ENCODE assay signal across 21 cellular contexts in genomic region chr1:202711949-202712635, GRCh38. TPM values are rescaled to one million over a fixed set of nuclear protein-coding genes. Genes with fewer than 3 reads are reported as not detected.
DNase-seq lines count a peak whose midpoint lies in the region; ATAC-seq and TF ChIP-seq lines count a peak whose summit lies in the region.
"Had no signal": no experiment of that assay in that cellular context is flagged by ENCODE, and none has a peak within 500 bp of the region (broad histone marks: within the 10 kb centered on the region; RNA-seq: fewer than 3 reads in every experiment).

No MANE protein-coding gene starts in this region.

- no peak for TF ChIP-seq CTCF in sigmoid colon (IDR thresholded peaks at IDR 0.05)

- H3K27ac ChIP-seq in sigmoid colon = no peak overlapping the region
- H3K27ac ChIP-seq: BLaER1 treated with 17β-estradiol and CSF1 and Interleukin-3, amounts not matched to agents 10 nM and 100 nM; Peyer's patch; SK-N-MC had no signal

- no peaks in the 10 kb centered on the region for H3K36me3 Mint-ChIP-seq in activated naive CD8-positive, alpha-beta T cell treated with anti-CD3 and anti-CD28 coated beads, Interleukin-2, amount 50 U/mL, for 24 hours (ENCODE audit: low read depth)

- no peak overlapping the region for H3K27ac Mint-ChIP-seq in activated naive CD8-positive, alpha-beta T cell treated with anti-CD3 and anti-CD28 coated beads, Interleukin-2, amount 50 U/mL, for 24 hours

- H3K4me3 Mint-ChIP-seq in activated naive CD8-positive, alpha-beta T cell treated with anti-CD3 and anti-CD28 coated beads, Interleukin-2, amount 50 U/mL, for 24 hours = no peak overlapping the region

- intact Hi-C loops in sigmoid colon (cut with DNase I) = loop anchor here (10.0 kb wide), 1 partner anchor 217 kb away; no protein-coding TSS in a partner anchor

- H3K27me3 ChIP-seq in sigmoid colon = peaks cover 26 to 57% (median 35%) of the 10 kb centered on the region in 3 donors

- peaks cover 51% of the 10 kb centered on the region for H3K27me3 Mint-ChIP-seq in activated naive CD8-positive, alpha-beta T cell treated with anti-CD3 and anti-CD28 coated beads, Interleukin-2, amount 50 U/mL, for 24 hours

- H3K9me3 Mint-ChIP-seq in activated naive CD8-positive, alpha-beta T cell treated with anti-CD3 and anti-CD28 coated beads, Interleukin-2, amount 50 U/mL, for 24 hours = no peaks in the 10 kb centered on the region

- DNase-seq in NCI-H82 (lab: John Stamatoyannopoulos, UW) (peak; percentile 26), NCI-H82 treated with DMSO at 0.1 percent for 48 hours (lab: John Stamatoyannopoulos, UW; ENCODE audit: unreplicated experiment) (no peak), NCI-H2227 treated with DMSO at 0.1 percent for 48 hours (lab: John Stamatoyannopoulos, UW) (peak; percentile 46), iPS DF 19.7 (ENCODE audit: low read depth, low spot score) (peak; percentile 25), sigmoid colon (peak; percentile 26), HPDE6-E6E7 (ENCODE audit: extremely low spot score) (no peak)
- DNase-seq in activated naive CD8-positive, alpha-beta T cell treated with anti-CD3 and anti-CD28 coated beads, Interleukin-2, amount 50 U/mL, for 24 hours = no peak
- DNase-seq: GF-D8, GOT3, IMR-90, Karpas-422, MG63, NCI-H2081 treated with DMSO at 0.1 percent for 48 hours, NCI-H446 treated with DMSO at 0.1 percent for 48 hours, NCI-H774, Peyer's patch had no signal

- TF ChIP-seq EP300 in sigmoid colon (IDR thresholded peaks at IDR 0.05) = no peak

- ATAC-seq in HG02588 (IDR thresholded peaks at IDR 0.05; ENCODE audit: unreplicated experiment) = no peak
- ATAC-seq in activated naive CD8-positive, alpha-beta T cell treated with anti-CD3 and anti-CD28 coated beads, Interleukin-2, amount 50 U/mL, for 24 hours = no peak
- ATAC-seq: Right ventricle myocardium inferior had no signal

- no peaks in the 10 kb centered on the region for H3K9me3 ChIP-seq in sigmoid colon
- H3K9me3 ChIP-seq: BLaER1 treated with 17β-estradiol and CSF1 and Interleukin-3, amounts not matched to agents 10 nM and 100 nM; MG63; Peyer's patch had no signal

- 83 to 89% methylated on average over 9 of the region's 9 CpGs for WGBS in sigmoid colon, 2 donors

- H3K36me3 ChIP-seq in sigmoid colon = no peaks in the 10 kb centered on the region
- H3K36me3 ChIP-seq: BLaER1 treated with 17β-estradiol and CSF1 and Interleukin-3, amounts not matched to agents 10 nM and 100 nM; MG63; Peyer's patch had no signal

- no peak for TF ChIP-seq POLR2A in sigmoid colon (IDR thresholded peaks at IDR 0.05)

- peaks cover 3% of the 10 kb centered on the region for H3K4me1 Mint-ChIP-seq in activated naive CD8-positive, alpha-beta T cell treated with anti-CD3 and anti-CD28 coated beads, Interleukin-2, amount 50 U/mL, for 24 hours

- H3K4me1 ChIP-seq in sigmoid colon = peaks cover 0 to 19% (median 17%) of the 10 kb centered on the region in 4 donors

- no peak overlapping the region for H3K4me3 ChIP-seq in sigmoid colon
- H3K4me3 ChIP-seq: BLaER1 treated with 17β-estradiol and CSF1 and Interleukin-3, amounts not matched to agents 10 nM and 100 nM; MG63; Peyer's patch; SK-N-MC had no signal

RNA-seq across cellular contexts. Expression of gene SYT2, which starts 1.8 kb away (rescaled TPM):
- total RNA-seq in sigmoid colon = under 1 TPM in 1 of 4 donors, not detected in 3; 0.16 TPM
- under 1 TPM in 1 of 3 donors, not detected in 2; 0.10 TPM for polyA plus RNA-seq in sigmoid colon
- total RNA-seq: Daoy, Right ventricle myocardium inferior had no signal

Comparison
In these comparisons a context has a peak if more than half of its experiments do, and no peak if none do; other contexts are left out.
1. DNase-seq: peak in NCI-H82 (single experiment), NCI-H2227 treated with DMSO at 0.1 percent for 48 hours (single experiment), iPS DF 19.7 (single experiment) and sigmoid colon (single experiment); none in NCI-H82 treated with DMSO at 0.1 percent for 48 hours (single experiment), HPDE6-E6E7 (single experiment) and activated naive CD8-positive, alpha-beta T cell treated with anti-CD3 and anti-CD28 coated beads, Interleukin-2, amount 50 U/mL, for 24 hours (single experiment).